In the genomic region with DNA sequence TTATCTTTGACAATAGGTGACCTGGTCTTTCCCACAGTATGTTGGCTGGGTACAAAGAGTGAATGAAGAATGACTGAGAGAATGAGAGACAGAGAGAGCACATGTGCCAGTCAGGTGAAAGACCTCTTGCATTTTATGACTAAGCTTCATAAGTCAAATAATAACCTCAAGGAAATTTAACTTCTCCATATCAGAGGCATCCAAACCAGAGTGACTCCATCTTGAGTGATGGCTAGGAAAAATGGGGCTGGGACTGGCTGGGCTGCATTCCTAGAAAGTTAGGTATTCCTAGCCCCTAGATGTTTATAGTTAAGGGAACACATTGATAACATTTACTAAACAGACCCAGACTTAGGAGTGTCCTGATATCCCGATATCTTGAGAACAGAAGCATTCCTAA, we compare ENCODE assay signal across 1 cellular context.
A peak's percentile ranks its signal among the peaks of the same experiment; 100 is the strongest.
TF ChIP-seq lines count a peak whose summit lies in the region.

No MANE protein-coding gene starts in this region.

TF ChIP-seq in HepG2, 621 proteins besides CTCF, POLR2A, EP300 and RAD21 (continued from another document):
- TF ChIP-seq, protein P1, sequence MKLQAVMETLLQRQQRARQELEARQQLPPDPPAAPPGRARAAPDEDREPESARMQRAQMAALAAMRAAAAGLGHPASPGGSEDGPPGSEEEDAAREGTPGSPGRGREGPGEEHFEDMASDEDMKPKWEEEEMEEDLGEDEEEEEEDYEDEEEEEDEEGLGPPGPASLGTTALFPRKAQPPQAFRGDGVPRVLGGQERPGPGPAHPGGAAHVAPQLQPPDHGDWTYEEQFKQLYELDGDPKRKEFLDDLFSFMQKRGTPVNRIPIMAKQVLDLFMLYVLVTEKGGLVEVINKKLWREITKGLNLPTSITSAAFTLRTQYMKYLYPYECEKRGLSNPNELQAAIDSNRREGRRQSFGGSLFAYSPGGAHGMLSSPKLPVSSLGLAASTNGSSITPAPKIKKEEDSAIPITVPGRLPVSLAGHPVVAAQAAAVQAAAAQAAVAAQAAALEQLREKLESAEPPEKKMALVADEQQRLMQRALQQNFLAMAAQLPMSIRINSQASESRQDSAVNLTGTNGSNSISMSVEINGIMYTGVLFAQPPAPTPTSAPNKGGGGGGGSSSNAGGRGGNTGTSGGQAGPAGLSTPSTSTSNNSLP (IDR thresholded peaks at IDR 0.05; ENCODE audit: low read depth, low read length) = no peak
- TF ChIP-seq ZSCAN31 (CRISPR knock-in tag; IDR thresholded peaks at IDR 0.05; ENCODE audit: low read depth) (no peak), ZNF10 (CRISPR knock-in tag; IDR thresholded peaks at IDR 0.05; ENCODE audit: borderline replicate concordance, low read depth) (no peak), NFATC3 (CRISPR knock-in tag; IDR thresholded peaks at IDR 0.05) (no peak), DR1 (CRISPR knock-in tag; IDR thresholded peaks at IDR 0.05) (no peak), NR3C1 (CRISPR knock-in tag; IDR thresholded peaks at IDR 0.05) (no peak), NR2F6 (IDR thresholded peaks at IDR 0.05) (no peak), NR2F6 (CRISPR knock-in tag; IDR thresholded peaks at IDR 0.05) (no peak), ZNF101 (CRISPR knock-in tag; IDR thresholded peaks at IDR 0.05; ENCODE audit: borderline replicate concordance, low read depth) (no peak), SOX5 (CRISPR knock-in tag; IDR thresholded peaks at IDR 0.05; ENCODE audit: borderline replicate concordance) (peak; percentile 31; the same call in 1 of the 2 replicates), TBX2 (CRISPR knock-in tag; IDR thresholded peaks at IDR 0.05; ENCODE audit: borderline replicate concordance) (no peak)
- TF ChIP-seq, protein P2, sequence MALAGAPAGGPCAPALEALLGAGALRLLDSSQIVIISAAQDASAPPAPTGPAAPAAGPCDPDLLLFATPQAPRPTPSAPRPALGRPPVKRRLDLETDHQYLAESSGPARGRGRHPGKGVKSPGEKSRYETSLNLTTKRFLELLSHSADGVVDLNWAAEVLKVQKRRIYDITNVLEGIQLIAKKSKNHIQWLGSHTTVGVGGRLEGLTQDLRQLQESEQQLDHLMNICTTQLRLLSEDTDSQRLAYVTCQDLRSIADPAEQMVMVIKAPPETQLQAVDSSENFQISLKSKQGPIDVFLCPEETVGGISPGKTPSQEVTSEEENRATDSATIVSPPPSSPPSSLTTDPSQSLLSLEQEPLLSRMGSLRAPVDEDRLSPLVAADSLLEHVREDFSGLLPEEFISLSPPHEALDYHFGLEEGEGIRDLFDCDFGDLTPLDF (CRISPR knock-in tag; IDR thresholded peaks at IDR 0.05) = no peak
- TF ChIP-seq, protein P3, sequence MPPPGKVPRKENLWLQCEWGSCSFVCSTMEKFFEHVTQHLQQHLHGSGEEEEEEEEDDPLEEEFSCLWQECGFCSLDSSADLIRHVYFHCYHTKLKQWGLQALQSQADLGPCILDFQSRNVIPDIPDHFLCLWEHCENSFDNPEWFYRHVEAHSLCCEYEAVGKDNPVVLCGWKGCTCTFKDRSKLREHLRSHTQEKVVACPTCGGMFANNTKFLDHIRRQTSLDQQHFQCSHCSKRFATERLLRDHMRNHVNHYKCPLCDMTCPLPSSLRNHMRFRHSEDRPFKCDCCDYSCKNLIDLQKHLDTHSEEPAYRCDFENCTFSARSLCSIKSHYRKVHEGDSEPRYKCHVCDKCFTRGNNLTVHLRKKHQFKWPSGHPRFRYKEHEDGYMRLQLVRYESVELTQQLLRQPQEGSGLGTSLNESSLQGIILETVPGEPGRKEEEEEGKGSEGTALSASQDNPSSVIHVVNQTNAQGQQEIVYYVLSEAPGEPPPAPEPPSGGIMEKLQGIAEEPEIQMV (CRISPR knock-in tag; IDR thresholded peaks at IDR 0.05; ENCODE audit: low read depth) = no peak
